In the genomic region with DNA sequence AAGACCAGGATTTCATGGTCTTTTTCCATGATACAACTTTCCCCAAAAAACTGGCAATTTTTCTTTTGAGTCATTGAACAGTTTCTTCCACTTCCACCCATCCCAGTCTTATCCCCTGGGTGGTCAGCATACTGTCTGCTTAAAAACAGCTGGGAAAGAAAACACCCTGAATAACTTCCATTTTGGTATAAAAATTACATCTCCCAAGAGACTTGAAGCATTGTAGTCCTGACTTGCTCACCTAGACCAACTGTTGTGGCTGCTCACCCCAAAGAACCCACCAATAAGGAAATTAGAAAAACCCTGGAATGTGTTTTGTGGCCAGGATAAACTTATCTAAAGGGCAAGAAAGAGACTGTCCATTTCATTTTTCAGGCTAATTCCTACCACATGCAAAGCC, we compare ENCODE assay signal across 25 cellular contexts.
"Had no signal": no experiment of that assay in that cellular context is flagged by ENCODE, and none has a peak within 500 bp of the region (broad histone marks: within the 10 kb centered on the region; RNA-seq: fewer than 3 reads in every experiment).

No MANE protein-coding gene starts in this region.

- H3K4me3 ChIP-seq: left lung, lower lobe of right lung, ovary, right atrium auricular region, right lobe of liver, skin epidermis, stomach, testis, thyroid gland, transverse colon, upper lobe of left lung, vagina had no signal

- DNase-seq: kidney glomerular epithelial cell; left colon; left lung; lower lobe of right lung; mammary epithelial cell; mesenchymal stem cell; naive B cell; natural killer cell; ovary; right lobe of liver; stimulated activated CD4-positive, alpha-beta T cell treated with anti-CD3 and anti-CD28 coated beads, Interleukin-12 subunit alpha, Interleukin-12 subunit beta, amount 100 ng/mL, for 4 hours; stimulated activated CD4-positive, alpha-beta T cell treated with anti-CD3 and anti-CD28 coated beads, Interleukin-15, amount 100 ng/mL, for 24 hours; stimulated activated CD4-positive, alpha-beta T cell treated with anti-CD3 and anti-CD28 coated beads, Interleukin-2, amount 100 ng/mL, for 24 hours; stimulated activated CD4-positive, alpha-beta T cell treated with anti-CD3 and anti-CD28 coated beads, Interleukin-4, amount 100 ng/mL, for 1 hour; stimulated activated naive B cell treated with anti-CD40 and anti-IgM and Interleukin-4, amounts not matched to agents 10 μg/mL and 1 μg/mL and 100 μg/mL, for 72 hours; stimulated activated naive CD8-positive, alpha-beta T cell treated with anti-CD3 and anti-CD28 coated beads, Interleukin-15, Interleukin-2, amounts not matched to agents 100 U/mL and 50 U/mL, for 24 hours; stomach; testis; thyroid gland; transverse colon; upper lobe of left lung had no signal

- H3K9me3 Mint-ChIP-seq: stimulated activated naive B cell treated with anti-CD40 and anti-IgM and Interleukin-4, amounts not matched to agents 10 μg/mL and 1 μg/mL and 100 μg/mL, for 72 hours had no signal

- ATAC-seq: left colon; left lung; lower lobe of right lung; natural killer cell; right lobe of liver; stimulated activated naive B cell treated with anti-CD40 and anti-IgM and Interleukin-4, amounts not matched to agents 10 μg/mL and 1 μg/mL and 100 μg/mL, for 72 hours; stimulated activated naive CD8-positive, alpha-beta T cell treated with anti-CD3 and anti-CD28 coated beads, Interleukin-15, Interleukin-2, amounts not matched to agents 100 U/mL and 50 U/mL, for 24 hours had no signal

- H3K4me3 Mint-ChIP-seq: naive B cell; natural killer cell; stimulated activated naive B cell treated with anti-CD40 and anti-IgM and Interleukin-4, amounts not matched to agents 10 μg/mL and 1 μg/mL and 100 μg/mL, for 72 hours had no signal

- H3K36me3 Mint-ChIP-seq: naive B cell; natural killer cell; stimulated activated naive B cell treated with anti-CD40 and anti-IgM and Interleukin-4, amounts not matched to agents 10 μg/mL and 1 μg/mL and 100 μg/mL, for 72 hours had no signal

- H3K4me1 Mint-ChIP-seq: naive B cell; natural killer cell; stimulated activated naive B cell treated with anti-CD40 and anti-IgM and Interleukin-4, amounts not matched to agents 10 μg/mL and 1 μg/mL and 100 μg/mL, for 72 hours had no signal

- H3K27me3 Mint-ChIP-seq: naive B cell; progenitor cell of endocrine pancreas; stimulated activated naive B cell treated with anti-CD40 and anti-IgM and Interleukin-4, amounts not matched to agents 10 μg/mL and 1 μg/mL and 100 μg/mL, for 72 hours had no signal

- H3K27ac Mint-ChIP-seq: naive B cell; natural killer cell; progenitor cell of endocrine pancreas; stimulated activated naive B cell treated with anti-CD40 and anti-IgM and Interleukin-4, amounts not matched to agents 10 μg/mL and 1 μg/mL and 100 μg/mL, for 72 hours had no signal
